In the genomic region with DNA sequence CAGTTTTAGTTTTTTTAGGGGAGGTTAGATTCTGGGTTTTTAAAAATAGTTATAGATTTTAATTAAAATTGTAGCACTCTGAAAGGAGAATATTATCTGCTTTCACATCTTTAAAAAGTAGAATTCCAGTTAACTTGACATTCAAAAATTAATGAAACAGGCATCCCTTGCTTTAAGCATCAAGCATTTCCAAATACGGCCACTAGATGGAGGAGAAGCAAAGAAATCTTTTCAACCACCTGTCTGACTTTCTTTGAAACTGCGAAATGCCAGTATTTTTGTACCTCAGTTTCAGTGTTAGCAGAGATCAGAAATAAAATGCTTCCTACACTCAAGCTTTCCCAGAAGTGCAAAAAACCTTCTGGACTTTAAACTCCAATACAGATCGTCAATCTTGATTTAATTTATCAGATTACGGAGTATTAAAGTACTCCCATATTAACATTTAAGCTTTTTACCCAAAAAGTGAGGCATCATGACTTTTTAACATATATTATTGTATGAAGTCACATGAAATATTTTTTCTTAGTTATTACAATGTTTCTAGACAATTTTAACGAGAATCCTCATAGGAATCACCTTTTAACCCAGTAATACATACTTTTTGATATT, we compare ENCODE assay signal across 8 cellular contexts.
A peak's percentile ranks its signal among the peaks of the same experiment; 100 is the strongest.
DNase-seq lines count a peak whose midpoint lies in the region; ATAC-seq and TF ChIP-seq lines count a peak whose summit lies in the region.

No MANE protein-coding gene starts in this region.

- H3K4me3 ChIP-seq in mucosa of descending colon, result no peak overlapping the region

- intact Hi-C loops in mucosa of descending colon (cut with DNase I, micrococcal nuclease), result loop anchor here in 1 of 2 donors (5.0 to 10.0 kb wide), 2 partner anchors 235 to 357 kb away; partner anchors contain the start of gene CLDN1

- no peaks in the 10 kb centered on the region for H3K4me1 ChIP-seq in mucosa of descending colon (ENCODE audit: low read depth)

- H3K36me3 ChIP-seq in mucosa of descending colon (ENCODE audit: low read depth), result no peaks in the 10 kb centered on the region

- TF ChIP-seq CTCF in mucosa of descending colon (IDR thresholded peaks at IDR 0.05), result peak; percentile 68

- ATAC-seq in GM21367 (IDR thresholded peaks at IDR 0.05; ENCODE audit: unreplicated experiment), result peak; percentile 71
- ATAC-seq in mucosa of descending colon, result peak; percentile 43

- H3K9me3 ChIP-seq in mucosa of descending colon, result no peaks in the 10 kb centered on the region

- DNase-seq in NCI-H510A treated with DMSO at 0.1 percent for 48 hours (lab: John Stamatoyannopoulos, UW) (peak; percentile 40), NCI-H510A (lab: John Stamatoyannopoulos, UW) (no peak), HPDE6-E6E7 (ENCODE audit: extremely low spot score) (peak; percentile 28), OCI-M2 (lab: John Stamatoyannopoulos, UW; ENCODE audit: unreplicated experiment) (peak; percentile 4), dedifferentiated amniotic fluid mesenchymal stem cell (ENCODE audit: extremely low spot score) (peak; percentile 73), mucosa of descending colon (peak in 1 of 3 donors; percentile 74), T1000 (lab: John Stamatoyannopoulos, UW) (no peak)

Comparison
In these comparisons a context has a peak if more than half of its experiments do, and no peak if none do; other contexts are left out.
1. DNase-seq: peak in NCI-H510A treated with DMSO at 0.1 percent for 48 hours (single experiment), HPDE6-E6E7 (single experiment), OCI-M2 (single experiment) and dedifferentiated amniotic fluid mesenchymal stem cell (single experiment); none in NCI-H510A (single experiment) and T1000 (single experiment).